Comparison of ENCODE assay signal across 15 cellular contexts in genomic region chr13:33649212-33649917, GRCh38.
DNase-seq lines count a peak whose midpoint lies in the region; ATAC-seq and TF ChIP-seq lines count a peak whose summit lies in the region.
"Had no signal": no experiment of that assay in that cellular context is flagged by ENCODE, and none has a peak within 500 bp of the region (broad histone marks: within the 10 kb centered on the region; RNA-seq: fewer than 3 reads in every experiment).

No MANE protein-coding gene starts in this region.

- H3K4me3 ChIP-seq in adrenal gland (no peak overlapping the region), mesenchymal stem cell (ENCODE audit: insufficient read depth in 1 of 2, low read depth in 1 of 2, low read length in 2 of 2) (no peak overlapping the region)
- H3K4me3 ChIP-seq: stomach had no signal

- no peak overlapping the region for H2AFZ ChIP-seq in mesenchymal stem cell (ENCODE audit: low read depth, low read length)

- no peak overlapping the region for H2AK5ac ChIP-seq in mesenchymal stem cell (ENCODE audit: low read length, severe bottlenecking)

- no peak overlapping the region for H3K18ac ChIP-seq in mesenchymal stem cell (ENCODE audit: low read depth in 1 of 2, low read length in 2 of 2)

- H2BK120ac ChIP-seq in mesenchymal stem cell (ENCODE audit: low read depth, low read length) = no peak overlapping the region

- H3K36me3 ChIP-seq in adrenal gland (replicated peaks in 1 of 2) (no peaks in the 10 kb centered on the region), mesenchymal stem cell (ENCODE audit: control insufficient read depth in 1 of 2, insufficient read depth in 2 of 2, low read depth in 1 of 2, low read length in 2 of 2) (no peaks in the 10 kb centered on the region)
- H3K36me3 ChIP-seq: neutrophil, stomach had no signal

- 59 to 68% (median 63%) methylated on average over 6 of the region's 6 CpGs for WGBS in adrenal gland, 4 donors
- WGBS in mesenchymal stem cell = 93% methylated on average over 4 of the region's 6 CpGs

- TF ChIP-seq CTCF in adrenal gland (IDR thresholded peaks at IDR 0.05) (no peak), foreskin keratinocyte (conservative IDR thresholded peaks at IDR 0.05) (no peak)

- H3K79me1 ChIP-seq in mesenchymal stem cell (replicated peaks; ENCODE audit: low read length, poor library complexity, severe bottlenecking) = no peaks in the 10 kb centered on the region

- no peak overlapping the region for H4K8ac ChIP-seq in mesenchymal stem cell (ENCODE audit: low read length)

- no peaks in the 10 kb centered on the region for H3K27me3 ChIP-seq in adrenal gland
- no peaks in the 10 kb centered on the region for H3K27me3 ChIP-seq in mesenchymal stem cell (ENCODE audit: control insufficient read depth in 1 of 2, insufficient read depth in 1 of 2, low read length in 2 of 2)
- H3K27me3 ChIP-seq in foreskin keratinocyte = no peaks in the 10 kb centered on the region
- H3K27me3 ChIP-seq: neutrophil, stomach had no signal

- no peak overlapping the region for H3K4ac ChIP-seq in mesenchymal stem cell (ENCODE audit: low read depth in 1 of 2, low read length in 2 of 2)

- no peak overlapping the region for H3K4me2 ChIP-seq in mesenchymal stem cell (ENCODE audit: low read length, poor library complexity, severe bottlenecking)

- H3K9ac ChIP-seq in mesenchymal stem cell (ENCODE audit: low read length) = no peak overlapping the region

- TF ChIP-seq POLR2A in adrenal gland (IDR thresholded peaks at IDR 0.05) = no peak

- H3K14ac ChIP-seq in mesenchymal stem cell (ENCODE audit: low read length in 2 of 2) = no peak overlapping the region

- H3K27ac ChIP-seq in adrenal gland (peak overlapping the region in 4 of 5 donors; percentile 14 to 56 (median 27)), mesenchymal stem cell (ENCODE audit: low read length, poor library complexity, severe bottlenecking) (no peak overlapping the region), foreskin keratinocyte (no peak overlapping the region)
- H3K27ac ChIP-seq: neutrophil, stomach had no signal

- H3K23ac ChIP-seq in mesenchymal stem cell (ENCODE audit: low read length in 2 of 2) = no peak overlapping the region

- no peak overlapping the region for H2BK15ac ChIP-seq in mesenchymal stem cell (ENCODE audit: low read depth, poor library complexity, severe bottlenecking)

- no peak overlapping the region for H2BK12ac ChIP-seq in mesenchymal stem cell (ENCODE audit: low read length in 2 of 2)

- H3K4me1 ChIP-seq in adrenal gland (replicated peaks in 1 of 2) (peaks cover 3 to 29% of the 10 kb centered on the region in 2 donors), mesenchymal stem cell (ENCODE audit: control insufficient read depth, insufficient read depth, low read depth, low read length) (no peaks in the 10 kb centered on the region), foreskin keratinocyte (no peaks in the 10 kb centered on the region)

- DNase-seq in DMS153 (lab: John Stamatoyannopoulos, UW) (peak; percentile 87), NCI-H1417 treated with DMSO at 0.1 percent for 48 hours (lab: John Stamatoyannopoulos, UW) (peak; percentile 44), adrenal gland (peak in 1 of 7 donors; percentile 18), mesenchymal stem cell (peak; percentile 29), foreskin keratinocyte (no peak), iPS-NIHi7 (ENCODE audit: extremely low spot score) (no peak)
- no peak for DNase-seq in stimulated activated CD4-positive, alpha-beta T cell treated with anti-CD3 and anti-CD28 coated beads, Interleukin-12 subunit alpha, Interleukin-12 subunit beta, amount 100 ng/mL, for 4 hours
- DNase-seq: activated effector memory CD4-positive, alpha-beta T cell treated with anti-CD3 and anti-CD28 coated beads, Interleukin-2, amount 50 U/mL, for 16 hours; Calu3; H9; KG1; NCI-H1930; stomach had no signal

- no peak overlapping the region for H4K91ac ChIP-seq in mesenchymal stem cell (ENCODE audit: low read length)

- H2BK5ac ChIP-seq in mesenchymal stem cell (ENCODE audit: low read depth, low read length, poor library complexity, severe bottlenecking) = no peak overlapping the region

- ATAC-seq in foreskin keratinocyte = no peak
- no peak for ATAC-seq in GM18502 (IDR thresholded peaks at IDR 0.05; ENCODE audit: poor library complexity, unreplicated experiment)

- intact Hi-C loops in adrenal gland (cut with DNase I) = no loop called here

- no peaks in the 10 kb centered on the region for H3K9me3 ChIP-seq in adrenal gland (replicated peaks in 1 of 3)
- no peaks in the 10 kb centered on the region for H3K9me3 ChIP-seq in mesenchymal stem cell (ENCODE audit: control insufficient read depth, low read length)
- H3K9me3 ChIP-seq: neutrophil, stomach had no signal

Comparison
In these comparisons a context has a peak if more than half of its experiments do, and no peak if none do; other contexts are left out.
1. DNase-seq: peak in DMS153 (single experiment), NCI-H1417 treated with DMSO at 0.1 percent for 48 hours (single experiment) and mesenchymal stem cell (single experiment); none in foreskin keratinocyte (0 of 2), stimulated activated CD4-positive, alpha-beta T cell treated with anti-CD3 and anti-CD28 coated beads, Interleukin-12 subunit alpha, Interleukin-12 subunit beta, amount 100 ng/mL, for 4 hours (single experiment) and iPS-NIHi7 (single experiment).
2. H3K27ac ChIP-seq: peak in adrenal gland (4 of 5); none in mesenchymal stem cell (single experiment) and foreskin keratinocyte (single experiment).